8 cellular contexts compared by ENCODE assay signal in the genomic region with DNA sequence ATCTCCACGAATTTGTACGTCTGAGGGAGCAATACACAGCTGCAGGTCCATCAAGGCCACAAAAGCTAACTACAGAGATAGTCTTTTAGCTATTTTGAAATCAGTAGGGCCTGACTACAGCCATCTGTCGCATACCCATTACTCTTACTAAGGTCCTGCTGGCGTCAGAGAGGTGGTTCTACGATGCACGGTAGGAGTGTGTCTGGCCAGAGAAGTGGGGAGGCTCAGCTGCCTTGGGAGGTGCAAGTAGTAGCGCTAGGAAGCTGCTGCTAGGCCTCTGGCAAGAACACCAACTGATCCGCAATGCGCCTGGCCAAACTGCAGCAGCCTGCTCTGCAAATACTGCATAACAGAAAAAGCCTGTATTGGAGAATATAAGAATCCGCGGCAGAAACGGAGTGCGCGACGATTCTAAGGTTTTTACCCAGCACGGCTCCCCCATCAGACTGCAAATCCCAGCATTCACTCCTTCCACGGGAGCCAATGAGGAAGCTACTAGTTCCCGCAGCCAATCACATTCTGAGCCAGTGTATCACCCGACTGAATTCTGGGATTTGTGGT. TPM values are rescaled to one million over a fixed set of nuclear protein-coding genes. Genes with fewer than 3 reads are reported as not detected.
DNase-seq lines count a peak whose midpoint lies in the region; ATAC-seq and TF ChIP-seq lines count a peak whose summit lies in the region.

No MANE protein-coding gene starts in this region.

- no peaks in the 10 kb centered on the region for H3K27me3 Mint-ChIP-seq in CD4-positive, alpha-beta memory T cell
- H3K27me3 Mint-ChIP-seq in activated CD8-positive, alpha-beta memory T cell treated with anti-CD3 and anti-CD28 coated beads, Interleukin-2, amount 10 ng/mL, durations not matched to agents 7 days and 5 days: no peaks in the 10 kb centered on the region
- H3K27me3 Mint-ChIP-seq in endothelial cell (ENCODE audit: unreplicated experiment): peaks cover 3% of the 10 kb centered on the region

- DNase-seq in CD4-positive, alpha-beta memory T cell: peak in 3 of 5 donors; percentile 97
- peak; percentile 99 for DNase-seq in NOMO-1 treated with DMSO at 0.1 percent for 48 hours (lab: John Stamatoyannopoulos, UW; ENCODE audit: unreplicated experiment)
- DNase-seq in activated CD8-positive, alpha-beta memory T cell treated with anti-CD3 and anti-CD28 coated beads, Interleukin-2, amount 10 ng/mL, durations not matched to agents 7 days and 5 days: peak; percentile 95
- peak; percentile 75 for DNase-seq in endothelial cell (ENCODE audit: low spot score)
- peak; percentile 99 for DNase-seq in midbrain (lab: John Stamatoyannopoulos, UW)
- peak; percentile 74 to 76 for DNase-seq in stimulated activated CD8-positive, alpha-beta memory T cell treated with anti-CD3 and anti-CD28 coated beads, Interleukin-15, amount 100 ng/mL, for 48 hours (ENCODE audit: low read depth in 2 of 2)

- peaks cover 0 to 7% of the 10 kb centered on the region in 2 donors for H3K36me3 Mint-ChIP-seq in CD4-positive, alpha-beta memory T cell
- H3K36me3 Mint-ChIP-seq in activated CD8-positive, alpha-beta memory T cell treated with anti-CD3 and anti-CD28 coated beads, Interleukin-2, amount 10 ng/mL, durations not matched to agents 7 days and 5 days: peaks cover 13% of the 10 kb centered on the region
- no peaks in the 10 kb centered on the region for H3K36me3 Mint-ChIP-seq in endothelial cell (ENCODE audit: low read depth, unreplicated experiment)

- intact Hi-C loops in CD4-positive, alpha-beta memory T cell (cut with micrococcal nuclease): loop anchor here (2.0 to 5.0 kb wide), 6 partner anchors 106 to 1970 kb away; partner anchors contain the start of genes CPM, CPSF6 and LLPH

- H3K4me3 ChIP-seq in CD4-positive, alpha-beta memory T cell (ENCODE audit: low read length in 2 of 2): peak overlapping the region; percentile 53 to 81

- POLR2A ChIA-PET in CD4-positive, alpha-beta memory T cell (lab: Charles Lee; ENCODE audit: partially characterized antibody): interaction anchor here (0.6 to 2.2 kb wide), 30 partner anchors 9 to 1540 kb away, joined by 3 to 22 read pairs (median 4); partner anchors contain the start of genes DYRK2, HELB, MDM2 and NUP107

- H3K27ac Mint-ChIP-seq in CD4-positive, alpha-beta memory T cell: peak overlapping the region; percentile 95 to 100 (median 99)
- H3K27ac Mint-ChIP-seq in activated CD8-positive, alpha-beta memory T cell treated with anti-CD3 and anti-CD28 coated beads, Interleukin-2, amount 10 ng/mL, durations not matched to agents 7 days and 5 days: peak overlapping the region; percentile 98
- H3K27ac Mint-ChIP-seq in endothelial cell (ENCODE audit: unreplicated experiment): peak overlapping the region; percentile 100

- TF ChIP-seq CTCF in endothelial cell (IDR thresholded peaks at IDR 0.05; ENCODE audit: unreplicated experiment): no peak

- H3K27me3 ChIP-seq in CD4-positive, alpha-beta memory T cell (ENCODE audit: insufficient read depth, low read length): no peaks in the 10 kb centered on the region

- no peaks in the 10 kb centered on the region for H3K36me3 ChIP-seq in CD4-positive, alpha-beta memory T cell (ENCODE audit: insufficient read depth, low read length)

- H3K9me3 Mint-ChIP-seq in CD4-positive, alpha-beta memory T cell: no peaks in the 10 kb centered on the region
- no peaks in the 10 kb centered on the region for H3K9me3 Mint-ChIP-seq in activated CD8-positive, alpha-beta memory T cell treated with anti-CD3 and anti-CD28 coated beads, Interleukin-2, amount 10 ng/mL, durations not matched to agents 7 days and 5 days (ENCODE audit: low read depth)
- H3K9me3 Mint-ChIP-seq in endothelial cell (ENCODE audit: unreplicated experiment): no peaks in the 10 kb centered on the region

- H3K4me1 Mint-ChIP-seq in CD4-positive, alpha-beta memory T cell: peaks cover 25 to 49% (median 35%) of the 10 kb centered on the region in 4 donors
- H3K4me1 Mint-ChIP-seq in activated CD8-positive, alpha-beta memory T cell treated with anti-CD3 and anti-CD28 coated beads, Interleukin-2, amount 10 ng/mL, durations not matched to agents 7 days and 5 days: peaks cover 40% of the 10 kb centered on the region
- peaks cover 17% of the 10 kb centered on the region for H3K4me1 Mint-ChIP-seq in endothelial cell (ENCODE audit: unreplicated experiment)

- CTCF ChIA-PET in CD4-positive, alpha-beta memory T cell (lab: Charles Lee; ENCODE audit: partially characterized antibody): interaction anchor here (0.9 to 1.9 kb wide), 9 partner anchors 7 to 1562 kb away, joined by 3 to 6 read pairs (median 4); no protein-coding TSS in a partner anchor
- CTCF ChIA-PET in activated CD8-positive, alpha-beta memory T cell treated with anti-CD3 and anti-CD28 coated beads, Interleukin-2, amount 10 ng/mL, durations not matched to agents 7 days and 5 days (lab: Charles Lee): interaction anchor here (0.7 to 2.0 kb wide), 10 partner anchors 10 to 1477 kb away, joined by 3 to 5 read pairs (median 4); partner anchors contain the start of gene SLC35E3

- peak overlapping the region; percentile 87 to 99 (median 98) for H3K4me3 Mint-ChIP-seq in CD4-positive, alpha-beta memory T cell
- H3K4me3 Mint-ChIP-seq in activated CD8-positive, alpha-beta memory T cell treated with anti-CD3 and anti-CD28 coated beads, Interleukin-2, amount 10 ng/mL, durations not matched to agents 7 days and 5 days: peak overlapping the region; percentile 90
- peak overlapping the region; percentile 99 for H3K4me3 Mint-ChIP-seq in endothelial cell (ENCODE audit: unreplicated experiment)

- peak overlapping the region; percentile 97 for H3K27ac ChIP-seq in CD4-positive, alpha-beta memory T cell (ENCODE audit: low read depth, low read length)

- no peaks in the 10 kb centered on the region for H3K9me3 ChIP-seq in CD4-positive, alpha-beta memory T cell (ENCODE audit: control insufficient read depth in 1 of 2, low read length in 2 of 2)

- ATAC-seq in GM19351 (IDR thresholded peaks at IDR 0.05; ENCODE audit: unreplicated experiment) (peak; percentile 71), HG03521 (IDR thresholded peaks at IDR 0.05; ENCODE audit: unreplicated experiment) (peak; percentile 69)
- peak; percentile 82 for ATAC-seq in activated CD8-positive, alpha-beta memory T cell treated with anti-CD3 and anti-CD28 coated beads, Interleukin-2, amount 10 ng/mL, durations not matched to agents 7 days and 5 days

- peaks cover 40% of the 10 kb centered on the region for H3K4me1 ChIP-seq in CD4-positive, alpha-beta memory T cell (ENCODE audit: insufficient read depth, low read length)

RNA-seq across cellular contexts. Expression of gene CAND1, which starts 0.7 kb away (rescaled TPM):
- total RNA-seq in CD4-positive, alpha-beta memory T cell: 100 to 1,000 TPM; 124 TPM
- polyA plus RNA-seq in CD4-positive, alpha-beta memory T cell: 10 to 100 TPM; 75.5 to 78.4 TPM
- 100 to 1,000 TPM; 150 to 181 TPM for total RNA-seq in activated CD8-positive, alpha-beta memory T cell treated with anti-CD3 and anti-CD28 coated beads, Interleukin-2, amount 10 ng/mL, durations not matched to agents 7 days and 5 days
- 206 TPM for total RNA-seq in endothelial cell (ENCODE audit: unreplicated experiment)

Comparison
In these comparisons a context has a peak if more than half of its experiments do, and no peak if none do; other contexts are left out.
1. Peak in every context shown above with its lines: DNase-seq, ATAC-seq, H3K4me3 ChIP-seq and H3K27ac ChIP-seq.